ENCODE assay signal across 1 cellular context in the genomic region with DNA sequence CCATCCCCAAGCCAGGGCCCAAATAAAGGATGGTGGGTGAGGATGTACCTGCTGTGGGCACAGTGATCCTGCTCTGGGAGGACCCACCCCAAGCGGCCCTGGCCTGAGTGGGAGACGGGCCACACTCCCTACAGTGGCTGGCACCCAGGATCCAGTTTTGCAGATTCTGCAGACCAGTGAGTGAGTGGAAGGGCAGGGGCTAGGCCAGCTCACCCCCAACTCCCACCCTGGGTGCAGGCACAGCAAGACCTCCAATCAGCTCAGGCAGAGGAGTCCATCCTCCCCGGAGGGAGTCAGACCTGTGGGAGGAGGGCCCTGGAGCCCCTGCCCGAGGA.
TF ChIP-seq lines count a peak whose summit lies in the region.

No MANE protein-coding gene starts in this region.

TF ChIP-seq in H1, 55 proteins besides CTCF, POLR2A, EP300 and RAD21:
- TF ChIP-seq, protein P1, sequence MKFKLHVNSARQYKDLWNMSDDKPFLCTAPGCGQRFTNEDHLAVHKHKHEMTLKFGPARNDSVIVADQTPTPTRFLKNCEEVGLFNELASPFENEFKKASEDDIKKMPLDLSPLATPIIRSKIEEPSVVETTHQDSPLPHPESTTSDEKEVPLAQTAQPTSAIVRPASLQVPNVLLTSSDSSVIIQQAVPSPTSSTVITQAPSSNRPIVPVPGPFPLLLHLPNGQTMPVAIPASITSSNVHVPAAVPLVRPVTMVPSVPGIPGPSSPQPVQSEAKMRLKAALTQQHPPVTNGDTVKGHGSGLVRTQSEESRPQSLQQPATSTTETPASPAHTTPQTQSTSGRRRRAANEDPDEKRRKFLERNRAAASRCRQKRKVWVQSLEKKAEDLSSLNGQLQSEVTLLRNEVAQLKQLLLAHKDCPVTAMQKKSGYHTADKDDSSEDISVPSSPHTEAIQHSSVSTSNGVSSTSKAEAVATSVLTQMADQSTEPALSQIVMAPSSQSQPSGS (IDR thresholded peaks at IDR 0.05; ENCODE audit: low read length) = no peak
- TF ChIP-seq HDAC2 (IDR thresholded peaks at IDR 0.05; ENCODE audit: borderline replicate concordance in 1 of 2, low read depth in 2 of 2, low read length in 2 of 2) = no peak
TF ChIP-seq in H1: peak in this region for 0.
